Comparison of ENCODE assay signal across 22 cellular contexts in the genomic region with DNA sequence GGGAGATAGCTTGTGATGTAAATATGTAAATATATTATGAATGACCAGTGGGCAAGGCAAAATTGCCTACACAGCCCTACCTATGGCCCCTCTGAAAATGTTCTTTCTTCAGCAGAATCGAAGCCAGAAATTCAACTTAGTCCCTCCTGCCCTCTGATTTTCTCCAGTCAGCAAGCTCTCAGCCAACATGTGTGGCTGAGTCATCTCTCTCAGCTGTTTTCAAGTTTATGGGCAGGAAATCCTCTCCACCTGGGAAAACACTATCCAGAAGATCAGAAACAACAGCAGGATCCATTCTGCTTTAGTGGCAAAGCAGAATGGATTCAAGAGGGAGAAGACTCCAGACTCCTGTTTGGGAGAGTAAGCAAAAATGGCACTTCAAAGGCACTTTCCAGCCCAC. TPM values are rescaled to one million over a fixed set of nuclear protein-coding genes. Genes with fewer than 3 reads are reported as not detected.
DNase-seq lines count a peak whose midpoint lies in the region; ATAC-seq, FAIRE-seq and TF ChIP-seq lines count a peak whose summit lies in the region.
"Had no signal": no experiment of that assay in that cellular context is flagged by ENCODE, and none has a peak within 500 bp of the region (broad histone marks: within the 10 kb centered on the region; RNA-seq: fewer than 3 reads in every experiment).

No MANE protein-coding gene starts in this region.

- 59 to 85% methylated on average over 1 of the region's 1 CpG for WGBS in heart right ventricle, 2 donors

- no peak for TF ChIP-seq CTCF in heart right ventricle (IDR thresholded peaks at IDR 0.05)
- TF ChIP-seq CTCF in astrocyte (IDR thresholded peaks at IDR 0.05; ENCODE audit: insufficient read depth, low read depth, low read length) = no peak

- peak in 5 of 8 donors; percentile 50 to 78 (median 52) for ATAC-seq in heart right ventricle
- no peak for ATAC-seq in Right ventricle myocardium inferior
- no peak for ATAC-seq in HG02642 (IDR thresholded peaks at IDR 0.05; ENCODE audit: poor library complexity, unreplicated experiment)
- ATAC-seq in GM18517 (IDR thresholded peaks at IDR 0.05; ENCODE audit: unreplicated experiment) = no peak
- ATAC-seq: naive thymus-derived CD8-positive, alpha-beta T cell had no signal

- DNase-seq in heart right ventricle (no peak), Right ventricle myocardium inferior (ENCODE audit: missing footprints) (no peak), astrocyte (ENCODE audit: low read depth) (peak; percentile 36), lung microvascular endothelial cell (ENCODE audit: low read depth in 2 of 2) (peak; percentile 90 to 93), NCI-H1930 (lab: John Stamatoyannopoulos, UW) (no peak)
- DNase-seq: activated CD4-positive, CD25-positive, alpha-beta regulatory T cell; CD4-positive, alpha-beta memory T cell; cerebellar nuclear complex; DMS79; naive thymus-derived CD8-positive, alpha-beta T cell; NCI-H2227 treated with DMSO at 0.1 percent for 48 hours; SHP77 treated with DMSO at 0.1 percent for 48 hours; stimulated activated naive CD4-positive, alpha-beta T cell had no signal

- peaks cover 60% of the 10 kb centered on the region for H3K36me3 Mint-ChIP-seq in astrocyte (ENCODE audit: low read depth, unreplicated experiment)

- H3K27ac Mint-ChIP-seq in astrocyte (ENCODE audit: unreplicated experiment) = peak overlapping the region; percentile 75
- H3K27ac Mint-ChIP-seq: CD4-positive, alpha-beta memory T cell; type B pancreatic cell had no signal

- no peaks in the 10 kb centered on the region for H3K27me3 Mint-ChIP-seq in astrocyte (ENCODE audit: low read depth, unreplicated experiment)
- H3K27me3 Mint-ChIP-seq: CD4-positive, alpha-beta memory T cell; naive thymus-derived CD8-positive, alpha-beta T cell; type B pancreatic cell had no signal

- H2AFZ ChIP-seq in astrocyte (ENCODE audit: low read depth, low read length) = no peak overlapping the region

- H3K79me2 ChIP-seq in astrocyte (ENCODE audit: insufficient read depth, low read length) = no peaks in the 10 kb centered on the region

- peaks cover 35% of the 10 kb centered on the region for H3K9me3 Mint-ChIP-seq in astrocyte (ENCODE audit: unreplicated experiment)

- H3K4me3 ChIP-seq in heart right ventricle = no peak overlapping the region
- H3K4me3 ChIP-seq in astrocyte (ENCODE audit: insufficient read depth, low read depth, low read length) = no peak overlapping the region
- peak overlapping the region in 2 of 5 donors; percentile 9 to 40 for H3K4me3 ChIP-seq in subcutaneous abdominal adipose tissue (ENCODE audit: low read depth in 1 of 5, low read length in 5 of 5)
- H3K4me3 ChIP-seq: lung, prostate gland had no signal

- intact Hi-C loops in heart right ventricle (cut with DNase I) (no loop called here), Right ventricle myocardium inferior (cut with DNase I) (no loop called here)

- H3K4me3 Mint-ChIP-seq in astrocyte (ENCODE audit: unreplicated experiment) = peak overlapping the region; percentile 4
- H3K4me3 Mint-ChIP-seq: CD4-positive, alpha-beta memory T cell; naive thymus-derived CD8-positive, alpha-beta T cell; type B pancreatic cell had no signal

- no peaks in the 10 kb centered on the region for H3K27me3 ChIP-seq in heart right ventricle
- no peaks in the 10 kb centered on the region for H3K27me3 ChIP-seq in astrocyte (ENCODE audit: insufficient read depth, low read length)
- no peaks in the 10 kb centered on the region for H3K27me3 ChIP-seq in subcutaneous abdominal adipose tissue (ENCODE audit: control insufficient read depth in 5 of 5, insufficient read depth in 4 of 5, low read length in 5 of 5)

- peaks cover 0 to 78% (median 46%) of the 10 kb centered on the region in 9 donors for H3K36me3 ChIP-seq in heart right ventricle
- H3K36me3 ChIP-seq in astrocyte (ENCODE audit: insufficient read depth, low read length) = peaks cover 12% of the 10 kb centered on the region
- peaks cover 25 to 65% (median 45%) of the 10 kb centered on the region in 5 donors for H3K36me3 ChIP-seq in subcutaneous abdominal adipose tissue (ENCODE audit: control insufficient read depth in 5 of 5, insufficient read depth in 5 of 5, low read length in 5 of 5)

- peaks cover 5% of the 10 kb centered on the region for H3K4me1 Mint-ChIP-seq in astrocyte (ENCODE audit: low read depth, unreplicated experiment)
- H3K4me1 Mint-ChIP-seq: naive thymus-derived CD8-positive, alpha-beta T cell had no signal

- H3K4me2 ChIP-seq in astrocyte (ENCODE audit: low read length) = no peak overlapping the region

- H3K27ac ChIP-seq in heart right ventricle = peak overlapping the region in 5 of 10 donors; percentile 18 to 67 (median 43)
- no peak overlapping the region for H3K27ac ChIP-seq in astrocyte (ENCODE audit: low read depth, low read length)
- H3K27ac ChIP-seq in subcutaneous abdominal adipose tissue (ENCODE audit: low read depth, low read length) = peak overlapping the region; percentile 4
- H3K27ac ChIP-seq: prostate gland had no signal

- peaks cover 0 to 88% (median 8%) of the 10 kb centered on the region in 11 donors for H3K9me3 ChIP-seq in heart right ventricle
- peaks cover 17% of the 10 kb centered on the region for H3K9me3 ChIP-seq in astrocyte (ENCODE audit: insufficient read depth, low read depth, low read length)
- H3K9me3 ChIP-seq in subcutaneous abdominal adipose tissue (ENCODE audit: control insufficient read depth in 5 of 5, low read length in 5 of 5) = peaks cover 0 to 31% (median 21%) of the 10 kb centered on the region in 5 donors
- H3K9me3 ChIP-seq: prostate gland had no signal

- H3K4me1 ChIP-seq in heart right ventricle (peaks cover 0 to 15% (median 0%) of the 10 kb centered on the region in 9 donors), astrocyte (ENCODE audit: insufficient read depth, low read length) (no peaks in the 10 kb centered on the region), subcutaneous abdominal adipose tissue (ENCODE audit: control insufficient read depth in 5 of 5, insufficient read depth in 5 of 5, low read length in 5 of 5) (peaks cover 0 to 16% (median 4%) of the 10 kb centered on the region in 5 donors)
- H3K4me1 ChIP-seq: prostate gland had no signal

- H3K9ac ChIP-seq in astrocyte (ENCODE audit: low read length) (no peak overlapping the region), subcutaneous abdominal adipose tissue (ENCODE audit: low read length in 5 of 5) (no peak overlapping the region)

- no peaks in the 10 kb centered on the region for H4K20me1 ChIP-seq in astrocyte (ENCODE audit: insufficient read depth, low read length)

- FAIRE-seq in astrocyte (lab: Jason Lieb, UNC) = no peak
- FAIRE-seq: A204.1, endometrium, GM19239 had no signal

RNA-seq across cellular contexts. Expression of a gene that starts 8.9 kb away (rescaled TPM):
- total RNA-seq in heart right ventricle (1 to 10 TPM; 3.6 to 7.9 (median 6.1) TPM), Right ventricle myocardium inferior (5.6 TPM), astrocyte (3.7 and 4.5 TPM in 2 replicates), lung microvascular endothelial cell (3.3 and 3.6 TPM in 2 replicates)
- polyA plus RNA-seq in heart right ventricle = 1 to 10 TPM; 2.5 to 4.7 TPM

Comparison
In these comparisons a context has a peak if more than half of its experiments do, and no peak if none do; other contexts are left out.
1. ATAC-seq: peak in heart right ventricle (5 of 8); none in Right ventricle myocardium inferior (single experiment), HG02642 (single experiment) and GM18517 (single experiment).
2. DNase-seq: peak in astrocyte (single experiment) and lung microvascular endothelial cell (2 of 2); none in heart right ventricle (0 of 2), Right ventricle myocardium inferior (single experiment) and NCI-H1930 (0 of 2).